In the genomic region with DNA sequence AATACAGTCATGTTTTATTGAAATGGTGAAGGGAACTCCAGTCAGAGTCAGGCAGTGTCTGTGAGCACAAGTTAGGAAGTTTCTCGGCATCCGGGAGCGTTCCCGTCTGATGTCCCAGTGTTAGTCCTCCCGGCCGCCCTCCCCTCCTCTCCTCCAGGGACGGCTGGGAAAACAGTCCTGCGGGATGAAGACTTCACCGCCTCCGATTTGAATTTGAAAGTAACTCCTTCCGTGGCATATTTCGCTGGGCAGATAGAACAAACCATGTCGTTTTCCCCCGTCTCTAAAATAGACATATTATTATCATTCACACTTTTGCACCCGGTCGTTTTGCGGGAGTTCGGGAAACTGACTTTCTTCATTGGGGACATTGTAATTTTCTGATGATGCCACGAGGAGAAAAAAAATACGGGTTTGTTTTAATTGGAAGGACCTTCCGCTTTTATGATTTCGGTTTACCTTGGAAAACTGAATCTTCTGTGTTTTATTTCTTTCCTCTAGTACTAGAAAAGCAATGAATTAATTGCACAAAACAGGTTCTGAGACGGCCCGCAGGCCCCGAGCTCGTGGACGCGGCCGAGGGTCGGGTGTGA, we compare ENCODE assay signal across 8 cellular contexts.
DNase-seq lines count a peak whose midpoint lies in the region; ATAC-seq and TF ChIP-seq lines count a peak whose summit lies in the region.

No MANE protein-coding gene starts in this region.

- H3K14ac ChIP-seq in mesenchymal stem cell (ENCODE audit: low read length in 2 of 2) = no peak overlapping the region

- H3K9ac ChIP-seq in mesenchymal stem cell (ENCODE audit: low read length) = no peak overlapping the region

- no peak overlapping the region for H2BK120ac ChIP-seq in mesenchymal stem cell (ENCODE audit: low read depth, low read length)

- H2BK5ac ChIP-seq in mesenchymal stem cell (ENCODE audit: low read depth, low read length, poor library complexity, severe bottlenecking) = no peak overlapping the region

- ATAC-seq in heart left ventricle = no peak
- ATAC-seq in upper lobe of left lung (ENCODE audit: low FRiP score in 2 of 2) = no peak
- no peak for ATAC-seq in Right ventricle myocardium superior (ENCODE audit: poor library complexity)
- no peak for ATAC-seq in HG02610 (IDR thresholded peaks at IDR 0.05; ENCODE audit: unreplicated experiment)

- H3K4ac ChIP-seq in mesenchymal stem cell (ENCODE audit: low read depth in 1 of 2, low read length in 2 of 2) = no peak overlapping the region

- H3K79me1 ChIP-seq in mesenchymal stem cell (replicated peaks; ENCODE audit: low read length, poor library complexity, severe bottlenecking) = no peaks in the 10 kb centered on the region

- no peak overlapping the region for H4K8ac ChIP-seq in mesenchymal stem cell (ENCODE audit: low read length)

- H2AFZ ChIP-seq in mesenchymal stem cell (ENCODE audit: low read depth, low read length) = no peak overlapping the region

- no peak overlapping the region for H2BK15ac ChIP-seq in mesenchymal stem cell (ENCODE audit: low read depth, poor library complexity, severe bottlenecking)

- H4K91ac ChIP-seq in mesenchymal stem cell (ENCODE audit: low read length) = no peak overlapping the region

- H3K27ac ChIP-seq in heart left ventricle (no peak overlapping the region), caudate nucleus (ENCODE audit: low read depth, low read length) (peak overlapping the region; percentile 52), mesenchymal stem cell (ENCODE audit: low read length, poor library complexity, severe bottlenecking) (no peak overlapping the region), upper lobe of left lung (no peak overlapping the region)

- peaks cover 16 to 70% (median 45%) of the 10 kb centered on the region in 9 donors for H3K27me3 ChIP-seq in heart left ventricle
- peaks cover 5 to 80% of the 10 kb centered on the region in 2 experiments for H3K27me3 ChIP-seq in mesenchymal stem cell (ENCODE audit: control insufficient read depth in 1 of 2, insufficient read depth in 1 of 2, low read length in 2 of 2)
- peaks cover 0 to 24% (median 8%) of the 10 kb centered on the region in 4 donors for H3K27me3 ChIP-seq in upper lobe of left lung

- H2BK12ac ChIP-seq in mesenchymal stem cell (ENCODE audit: low read length in 2 of 2) = no peak overlapping the region

- H3K4me3 ChIP-seq in heart left ventricle (peak overlapping the region; percentile 7 to 56 (median 38)), mesenchymal stem cell (ENCODE audit: insufficient read depth in 1 of 2, low read depth in 1 of 2, low read length in 2 of 2) (peak overlapping the region in 1 of 2 experiments; percentile 63), upper lobe of left lung (peak overlapping the region in 3 of 4 donors; percentile 24 to 45 (median 40))

- H3K4me1 ChIP-seq in heart left ventricle (peaks cover 0 to 18% (median 8%) of the 10 kb centered on the region in 12 donors), mesenchymal stem cell (ENCODE audit: control insufficient read depth, insufficient read depth, low read depth, low read length) (peaks cover 2% of the 10 kb centered on the region), upper lobe of left lung (peaks cover 5 to 18% (median 11%) of the 10 kb centered on the region in 4 donors)

- H3K23ac ChIP-seq in mesenchymal stem cell (ENCODE audit: low read length in 2 of 2) = no peak overlapping the region

- no peaks in the 10 kb centered on the region for H3K36me3 ChIP-seq in heart left ventricle
- no peaks in the 10 kb centered on the region for H3K36me3 ChIP-seq in mesenchymal stem cell (ENCODE audit: control insufficient read depth in 1 of 2, insufficient read depth in 2 of 2, low read depth in 1 of 2, low read length in 2 of 2)
- H3K36me3 ChIP-seq in upper lobe of left lung = no peaks in the 10 kb centered on the region

- H2AK5ac ChIP-seq in mesenchymal stem cell (ENCODE audit: low read length, severe bottlenecking) = no peak overlapping the region

- DNase-seq in heart left ventricle = no peak
- DNase-seq in cardiac septum (ENCODE audit: low spot score) = no peak
- DNase-seq in caudate nucleus (lab: John Stamatoyannopoulos, UW) = no peak
- peak; percentile 11 for DNase-seq in mesenchymal stem cell
- no peak for DNase-seq in upper lobe of left lung
- DNase-seq in pons (ENCODE audit: low spot score) = no peak
- no peak for DNase-seq in Right ventricle myocardium superior

- no peak overlapping the region for H3K4me2 ChIP-seq in mesenchymal stem cell (ENCODE audit: low read length, poor library complexity, severe bottlenecking)

- TF ChIP-seq POLR2A in heart left ventricle (IDR thresholded peaks at IDR 0.05) (no peak), upper lobe of left lung (IDR thresholded peaks at IDR 0.05) (no peak)

- H3K9me3 ChIP-seq in heart left ventricle = no peaks in the 10 kb centered on the region
- no peaks in the 10 kb centered on the region for H3K9me3 ChIP-seq in mesenchymal stem cell (ENCODE audit: control insufficient read depth, low read length)
- H3K9me3 ChIP-seq in upper lobe of left lung = no peaks in the 10 kb centered on the region

- intact Hi-C loops in heart left ventricle (cut with DNase I) = loop anchor here in 1 of 10 donors (10.0 kb wide), 1 partner anchor 240 kb away; no protein-coding TSS in a partner anchor
- intact Hi-C loops in cardiac septum (cut with DNase I) = no loop called here
- intact Hi-C loops in Right ventricle myocardium superior (cut with DNase I) = no loop called here

- H3K18ac ChIP-seq in mesenchymal stem cell (ENCODE audit: low read depth in 1 of 2, low read length in 2 of 2) = no peak overlapping the region

- TF ChIP-seq EP300 in upper lobe of left lung (IDR thresholded peaks at IDR 0.05) = no peak

- TF ChIP-seq CTCF in heart left ventricle (IDR thresholded peaks at IDR 0.05) (no peak), upper lobe of left lung (IDR thresholded peaks at IDR 0.05) (no peak)

- WGBS in heart left ventricle, 4 donors = 4 to 9% (median 5%) methylated on average over 25 to 30 of the region's 30 CpGs
- WGBS in mesenchymal stem cell = 32% methylated on average over 26 of the region's 30 CpGs
- WGBS in upper lobe of left lung, 2 donors = 26 to 32% methylated on average over 30 of the region's 30 CpGs
